In the genomic region with DNA sequence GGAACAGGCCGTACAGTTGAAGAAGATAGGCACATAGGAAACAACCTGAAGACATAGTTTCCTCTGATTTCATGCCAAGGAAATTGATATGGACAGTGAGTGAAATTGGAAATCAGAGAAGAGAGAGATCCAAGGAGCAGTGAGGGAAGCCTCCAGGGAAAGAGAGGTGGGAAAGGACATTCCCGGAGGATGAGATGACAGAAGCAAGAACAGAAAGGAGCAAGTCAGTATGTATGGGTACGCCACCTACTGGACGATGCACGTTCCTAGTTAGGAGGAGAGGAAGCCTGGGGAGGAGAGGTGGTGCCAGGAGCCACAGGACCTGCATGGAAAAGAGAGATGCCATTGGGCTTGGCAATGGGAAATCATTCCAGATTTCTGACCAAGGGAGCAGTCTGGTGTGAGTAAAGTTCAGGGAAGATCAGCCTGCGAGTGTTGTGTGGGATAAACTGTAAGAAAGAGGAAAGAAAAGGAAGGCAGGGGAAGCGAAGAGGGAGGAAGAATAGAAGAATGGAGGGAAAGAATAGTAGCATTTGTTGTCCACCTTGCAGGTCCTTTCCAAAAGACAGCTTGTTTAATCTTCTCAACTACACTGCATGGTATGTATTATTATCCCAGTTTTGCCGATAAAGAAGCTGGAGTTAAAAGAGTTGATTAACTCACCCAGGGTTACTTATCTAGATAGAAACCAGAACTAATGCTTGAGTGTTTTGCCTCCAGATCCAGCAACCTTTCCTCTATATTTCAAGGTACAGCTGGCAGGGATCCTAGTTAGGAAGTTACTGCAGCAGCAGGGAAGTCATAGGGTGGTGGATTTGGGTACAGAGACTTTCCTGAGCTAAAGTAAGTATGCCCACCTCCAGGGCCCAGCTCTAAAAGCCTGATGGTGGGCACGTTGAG, we compare ENCODE assay signal across 8 cellular contexts. TPM values are rescaled to one million over a fixed set of nuclear protein-coding genes. Genes with fewer than 3 reads are reported as not detected.
DNase-seq lines count a peak whose midpoint lies in the region; ATAC-seq and TF ChIP-seq lines count a peak whose summit lies in the region.

No MANE protein-coding gene starts in this region.

- no peak overlapping the region for H3K27ac Mint-ChIP-seq in activated naive CD8-positive, alpha-beta T cell treated with anti-CD3 and anti-CD28 coated beads, Interleukin-2, amount 50 U/mL, for 24 hours

- no peak overlapping the region for H3K4me3 ChIP-seq in OCI-LY1 (ENCODE audit: low read depth, low read length, poor library complexity, severe bottlenecking)
- no peak overlapping the region for H3K4me3 ChIP-seq in left ventricle myocardium inferior

- H3K9me3 ChIP-seq in OCI-LY1 (ENCODE audit: low read length) = no peaks in the 10 kb centered on the region
- H3K9me3 ChIP-seq in left ventricle myocardium inferior (replicated peaks) = no peaks in the 10 kb centered on the region

- H3K4me2 ChIP-seq in OCI-LY1 (ENCODE audit: low read length) = no peak overlapping the region

- H3K36me3 ChIP-seq in OCI-LY1 (ENCODE audit: insufficient read depth, low read length) (no peaks in the 10 kb centered on the region), left ventricle myocardium inferior (no peaks in the 10 kb centered on the region)

- peaks cover 6% of the 10 kb centered on the region for H3K27me3 Mint-ChIP-seq in activated naive CD8-positive, alpha-beta T cell treated with anti-CD3 and anti-CD28 coated beads, Interleukin-2, amount 50 U/mL, for 24 hours

- no peak overlapping the region for H3K9ac ChIP-seq in OCI-LY1 (ENCODE audit: low read length)

- H3K4me3 Mint-ChIP-seq in activated naive CD8-positive, alpha-beta T cell treated with anti-CD3 and anti-CD28 coated beads, Interleukin-2, amount 50 U/mL, for 24 hours = no peak overlapping the region

- no peaks in the 10 kb centered on the region for H3F3A ChIP-seq in OCI-LY1 (ENCODE audit: insufficient read depth, low read length)

- intact Hi-C loops in left ventricle myocardium inferior (cut with micrococcal nuclease) = no loop called here

- no peaks in the 10 kb centered on the region for H3K9me3 Mint-ChIP-seq in activated naive CD8-positive, alpha-beta T cell treated with anti-CD3 and anti-CD28 coated beads, Interleukin-2, amount 50 U/mL, for 24 hours

- no peaks in the 10 kb centered on the region for H4K20me1 ChIP-seq in OCI-LY1 (ENCODE audit: insufficient read depth, low read length)

- no peaks in the 10 kb centered on the region for H3K9me2 ChIP-seq in OCI-LY1 (ENCODE audit: low read depth, low read length)

- peak; percentile 79 for TF ChIP-seq CTCF in OCI-LY1 (IDR thresholded peaks at IDR 0.05; ENCODE audit: low read length)
- peak; percentile 71 for TF ChIP-seq CTCF in left ventricle myocardium inferior (IDR thresholded peaks at IDR 0.05; ENCODE audit: borderline replicate concordance)

- no peak overlapping the region for H3K27ac ChIP-seq in OCI-LY1 (ENCODE audit: low read depth, low read length, poor library complexity, severe bottlenecking)
- no peak overlapping the region for H3K27ac ChIP-seq in left ventricle myocardium inferior (replicated peaks)

- no peak overlapping the region for H2AFZ ChIP-seq in OCI-LY1 (ENCODE audit: low read length)

- H3K4me1 Mint-ChIP-seq in activated naive CD8-positive, alpha-beta T cell treated with anti-CD3 and anti-CD28 coated beads, Interleukin-2, amount 50 U/mL, for 24 hours = no peaks in the 10 kb centered on the region

- no peaks in the 10 kb centered on the region for H3K36me3 Mint-ChIP-seq in activated naive CD8-positive, alpha-beta T cell treated with anti-CD3 and anti-CD28 coated beads, Interleukin-2, amount 50 U/mL, for 24 hours (ENCODE audit: low read depth)

- ATAC-seq in HG03354 (IDR thresholded peaks at IDR 0.05; ENCODE audit: poor library complexity, severe bottlenecking, unreplicated experiment) = peak; percentile 54
- peak; percentile 69 for ATAC-seq in activated naive CD8-positive, alpha-beta T cell treated with anti-CD3 and anti-CD28 coated beads, Interleukin-2, amount 50 U/mL, for 24 hours
- ATAC-seq in HG02885 (IDR thresholded peaks at IDR 0.05; ENCODE audit: poor library complexity, unreplicated experiment) = no peak
- no peak for ATAC-seq in HG03139 (IDR thresholded peaks at IDR 0.05; ENCODE audit: unreplicated experiment)

- peak; percentile 77 for DNase-seq in DMS 273 (lab: John Stamatoyannopoulos, UW; ENCODE audit: unreplicated experiment)
- DNase-seq in activated naive CD8-positive, alpha-beta T cell treated with anti-CD3 and anti-CD28 coated beads, Interleukin-2, amount 50 U/mL, for 24 hours = peak; percentile 42
- no peak for DNase-seq in left ventricle myocardium inferior
- DNase-seq in stimulated activated CD4-positive, alpha-beta T cell treated with anti-CD3 and anti-CD28 coated beads, Interleukin-15, amount 100 ng/mL, for 24 hours = peak; percentile 58

- H3K79me2 ChIP-seq in OCI-LY1 (ENCODE audit: insufficient read depth, low read length) = no peaks in the 10 kb centered on the region

- H3K4me1 ChIP-seq in OCI-LY1 (ENCODE audit: insufficient read depth, low read length, severe bottlenecking) (no peaks in the 10 kb centered on the region), left ventricle myocardium inferior (peaks cover 10% of the 10 kb centered on the region)

- H3K27me3 ChIP-seq in OCI-LY1 (ENCODE audit: insufficient read depth, low read length) (no peaks in the 10 kb centered on the region; the same call in 1 of the 2 replicates), left ventricle myocardium inferior (ENCODE audit: low read depth) (peaks cover 4% of the 10 kb centered on the region)

RNA-seq across cellular contexts. Expression of a gene that starts 27.4 kb away (rescaled TPM):
- total RNA-seq in left ventricle myocardium inferior = 0.74 TPM

RNA-seq across cellular contexts. Expression of a gene that starts 34.9 kb away (rescaled TPM):
- not detected for total RNA-seq in left ventricle myocardium inferior

RNA-seq across cellular contexts. Expression of a gene that starts 45.8 kb away (rescaled TPM):
- total RNA-seq in left ventricle myocardium inferior = 4.2 TPM

RNA-seq across cellular contexts. Expression of a gene that starts 47.9 kb away (rescaled TPM):
- total RNA-seq in left ventricle myocardium inferior = 107 TPM

RNA-seq across cellular contexts. Expression of a gene that starts 58.9 kb away (rescaled TPM):
- 0.91 TPM for total RNA-seq in left ventricle myocardium inferior

Comparison
In these comparisons a context has a peak if more than half of its experiments do, and no peak if none do; other contexts are left out.
1. ATAC-seq: peak in HG03354 (single experiment) and activated naive CD8-positive, alpha-beta T cell treated with anti-CD3 and anti-CD28 coated beads, Interleukin-2, amount 50 U/mL, for 24 hours (single experiment); none in HG02885 (single experiment) and HG03139 (single experiment).